In the genomic region with DNA sequence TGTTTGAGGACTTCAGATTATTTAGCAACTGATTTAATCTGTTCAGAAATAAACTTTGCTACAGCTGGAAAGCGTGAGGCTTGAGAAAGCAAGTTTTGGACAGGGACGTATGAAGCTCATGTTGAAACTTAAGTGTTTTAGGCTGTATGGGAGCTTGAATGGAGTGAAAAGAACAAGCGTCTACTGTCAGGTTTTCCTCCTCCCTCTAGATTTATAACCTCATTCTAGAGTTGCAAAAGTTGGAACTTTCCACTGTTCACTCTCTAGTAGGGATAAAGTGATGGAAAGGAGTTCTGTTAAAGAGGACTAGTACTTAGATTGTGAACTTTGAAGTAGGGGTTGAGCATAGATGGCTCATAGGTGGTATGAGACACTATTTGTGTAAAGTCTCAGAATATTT, we compare ENCODE assay signal across 8 cellular contexts. TPM values are rescaled to one million over a fixed set of nuclear protein-coding genes. Genes with fewer than 3 reads are reported as not detected.
DNase-seq lines count a peak whose midpoint lies in the region; ATAC-seq, FAIRE-seq and TF ChIP-seq lines count a peak whose summit lies in the region.

No MANE protein-coding gene starts in this region.

- H3K79me2 ChIP-seq in DOHH2 (ENCODE audit: control insufficient read depth, low read length): peaks cover 61% of the 10 kb centered on the region

- H3K27me3 ChIP-seq in DOHH2 (ENCODE audit: control insufficient read depth, low read length) (no peaks in the 10 kb centered on the region), MG63 (no peaks in the 10 kb centered on the region), mononuclear cell (ENCODE audit: insufficient read depth, low read length) (no peaks in the 10 kb centered on the region)

- no peak for FAIRE-seq in HTR-8/SVneo (lab: Jason Lieb, UNC)

- peak overlapping the region; percentile 86 for H3K4me3 ChIP-seq in DOHH2 (ENCODE audit: low read length)
- peak overlapping the region; percentile 84 for H3K4me3 ChIP-seq in MG63
- H3K4me3 ChIP-seq in cardiac fibroblast (replicated peaks in 1 of 2; ENCODE audit: low read depth in 2 of 2, low read length in 2 of 2): peak overlapping the region; percentile 68
- peak overlapping the region; percentile 92 for H3K4me3 ChIP-seq in mononuclear cell (ENCODE audit: low read length)

- H3K4me2 ChIP-seq in DOHH2 (ENCODE audit: low read length): peak overlapping the region; percentile 75

- H3K27ac ChIP-seq in DOHH2 (ENCODE audit: low read depth, low read length): no peak overlapping the region

- H4K20me1 ChIP-seq in DOHH2 (ENCODE audit: control insufficient read depth, insufficient read depth, low read depth, low read length): peaks cover 21% of the 10 kb centered on the region

- H3K4me1 ChIP-seq in DOHH2 (ENCODE audit: control insufficient read depth, low read length) (peaks cover 55% of the 10 kb centered on the region), mononuclear cell (ENCODE audit: insufficient read depth, low read length) (peaks cover 36% of the 10 kb centered on the region)

- H3K9me3 ChIP-seq in DOHH2 (ENCODE audit: control insufficient read depth, insufficient read depth, low read length) (no peaks in the 10 kb centered on the region), MG63 (no peaks in the 10 kb centered on the region), mononuclear cell (ENCODE audit: low read depth, low read length) (no peaks in the 10 kb centered on the region)

- TF ChIP-seq CTCF in DOHH2 (IDR thresholded peaks at IDR 0.05; ENCODE audit: low read depth, low read length, poor library complexity, severe bottlenecking) (no peak), cardiac fibroblast (IDR thresholded peaks at IDR 0.05; ENCODE audit: low read depth, low read length) (no peak)

- no peak for ATAC-seq in GM21723 (IDR thresholded peaks at IDR 0.05; ENCODE audit: unreplicated experiment)

- H3K36me3 ChIP-seq in DOHH2 (ENCODE audit: control insufficient read depth, low read length) (peaks cover 49% of the 10 kb centered on the region), MG63 (no peaks in the 10 kb centered on the region; the same call in 1 of the 2 replicates)

- DNase-seq in MG63 (no peak), cardiac fibroblast (ENCODE audit: low read depth in 2 of 2) (peak; percentile 34 to 41), G401 (ENCODE audit: low spot score) (no peak), HTR-8/SVneo (ENCODE audit: insufficient read length, low spot score) (no peak), NCI-H2171 treated with DMSO at 0.1 percent for 48 hours (lab: John Stamatoyannopoulos, UW) (no peak)

- H3K9me2 ChIP-seq in DOHH2 (replicated peaks; ENCODE audit: control insufficient read depth, low read length): no peaks in the 10 kb centered on the region

- in situ Hi-C loops in G401 (cut with HindIII; ENCODE audit: low sequenced_read_pairs): no loop called here

- H3F3A ChIP-seq in DOHH2 (ENCODE audit: control insufficient read depth, insufficient read depth): no peaks in the 10 kb centered on the region

RNA-seq across cellular contexts. Expression of a gene that starts 1.1 kb away (rescaled TPM):
- total RNA-seq in MG63 (2014; rRNA removed; shearing (Covaris generic); ENCODE audit: low replicate concordance): 9.3 and 29.0 TPM in 2 replicates
- total RNA-seq in mononuclear cell: 59.8 TPM
- 27.1 and 28.3 TPM in 2 replicates for total RNA-seq in G401 (2014; rRNA removed; shearing (Covaris generic))

RNA-seq across cellular contexts. Expression of a gene that starts 49.3 kb away (rescaled TPM):
- 22.4 and 49.9 TPM in 2 replicates for total RNA-seq in MG63 (2014; rRNA removed; shearing (Covaris generic); ENCODE audit: low replicate concordance)
- 36.2 TPM for total RNA-seq in mononuclear cell
- 39.7 and 77.7 TPM in 2 replicates for total RNA-seq in G401 (2014; rRNA removed; shearing (Covaris generic))

RNA-seq across cellular contexts. Expression of a gene that starts 50.7 kb away (rescaled TPM):
- 2.2 and 6.1 TPM in 2 replicates for total RNA-seq in MG63 (2014; rRNA removed; shearing (Covaris generic); ENCODE audit: low replicate concordance)
- total RNA-seq in mononuclear cell: 11.2 TPM
- total RNA-seq in G401 (2014; rRNA removed; shearing (Covaris generic)): 4.4 and 4.7 TPM in 2 replicates

Comparison
In these comparisons a context has a peak if more than half of its experiments do, and no peak if none do; other contexts are left out.
1. DNase-seq: peak in cardiac fibroblast (2 of 2); none in MG63 (single experiment), G401 (single experiment), HTR-8/SVneo (single experiment) and NCI-H2171 treated with DMSO at 0.1 percent for 48 hours (single experiment).
2. Peak in every context shown above with its lines, with median percentiles within 50 percentile points of each other: H3K4me3 ChIP-seq.